1 cellular context compared by ENCODE assay signal in genomic region chr2:208363485-208363884, GRCh38.
TF ChIP-seq lines count a peak whose summit lies in the region.

No MANE protein-coding gene starts in this region.

TF ChIP-seq in K562, 482 proteins besides CTCF, POLR2A, EP300 and RAD21 (continued from another document and continues in another):
- TF ChIP-seq AFF4 (CRISPR knock-in tag; IDR thresholded peaks at IDR 0.05) (no peak), SMARCC2 (IDR thresholded peaks at IDR 0.05; ENCODE audit: low read depth) (peak; percentile 37; the same call in 1 of the 2 replicates), CBFA2T3 (IDR thresholded peaks at IDR 0.05) (0 out of 2 replicates have a peak, but pooled peaks have one; percentile 5), FOXM1 (IDR thresholded peaks at IDR 0.05; ENCODE audit: low read depth) (peak; percentile 64; the same call in 1 of the 2 replicates), FOXM1 (CRISPR knock-in tag; IDR thresholded peaks at IDR 0.05; ENCODE audit: low read depth) (no peak), RBM22 (IDR thresholded peaks at IDR 0.05; ENCODE audit: low read depth, low read length, poor library complexity, severe bottlenecking) (no peak), SLC30A9 (CRISPR knock-in tag; IDR thresholded peaks at IDR 0.05) (no peak), PRMT5 (CRISPR knock-in tag; IDR thresholded peaks at IDR 0.05) (no peak), SUPT5H (IDR thresholded peaks at IDR 0.05) (no peak), POLR2AphosphoS2 (IDR thresholded peaks at IDR 0.05; ENCODE audit: low read length) (no peak), ZNF354B (CRISPR knock-in tag; IDR thresholded peaks at IDR 0.05) (no peak), CREM (IDR thresholded peaks at IDR 0.05; ENCODE audit: low read depth) (no peak), CAMTA2 (CRISPR knock-in tag; conservative IDR thresholded peaks at IDR 0.05) (no peak), SRSF9 (IDR thresholded peaks at IDR 0.05; ENCODE audit: borderline replicate concordance, low read depth, low read length) (no peak), FOS (IDR thresholded peaks at IDR 0.05; ENCODE audit: extremely low read depth, insufficient read length) (no peak), ZNF140 (CRISPR knock-in tag; IDR thresholded peaks at IDR 0.05) (no peak), NKRF (IDR thresholded peaks at IDR 0.05; ENCODE audit: borderline replicate concordance) (no peak), SMARCA4 (IDR thresholded peaks at IDR 0.05) (peak; percentile 64; the same call in 1 of the 2 replicates), FOSL1 (tag; conservative IDR thresholded peaks at IDR 0.05) (peak; percentile 92), E4F1 (CRISPR knock-in tag; IDR thresholded peaks at IDR 0.05; ENCODE audit: borderline replicate concordance) (no peak), ZNF174 (CRISPR knock-in tag; IDR thresholded peaks at IDR 0.05) (no peak), JUN (IDR thresholded peaks at IDR 0.05; ENCODE audit: borderline replicate concordance, low read depth, low read length) (0 out of 2 replicates have a peak, but pooled peaks have one; percentile 53), JUN (CRISPR knock-in tag; IDR thresholded peaks at IDR 0.05; ENCODE audit: borderline replicate concordance) (no peak), LARP7 (IDR thresholded peaks at IDR 0.05) (no peak), JUNB (CRISPR knock-in tag; conservative IDR thresholded peaks at IDR 0.05) (0 out of 2 replicates have a peak, but pooled peaks have one; percentile 11), JUND (IDR thresholded peaks at IDR 0.05; ENCODE audit: borderline replicate concordance, low read depth, low read length) (peak; percentile 65), JUND (tag; IDR thresholded peaks at IDR 0.05; ENCODE audit: borderline replicate concordance, low read depth, low read length) (peak; percentile 72; the same call in 2 of the 3 replicates), NR3C1 (CRISPR knock-in tag; IDR thresholded peaks at IDR 0.05) (no peak), CHD2 (IDR thresholded peaks at IDR 0.05; ENCODE audit: low read depth, low read length) (no peak), ZNF639 (CRISPR knock-in tag; conservative IDR thresholded peaks at IDR 0.05 in 1 of 2, IDR thresholded peaks at IDR 0.05 in 1 of 2) (no peak), ESRRA (IDR thresholded peaks at IDR 0.05; ENCODE audit: borderline replicate concordance, low read depth) (peak; percentile 31; the same call in 1 of the 2 replicates), NCOA6 (IDR thresholded peaks at IDR 0.05) (no peak), ATF3 (IDR thresholded peaks at IDR 0.05) (peak; percentile 40; the same call in 1 of the 2 replicates), ATF3 (CRISPR knock-in tag; conservative IDR thresholded peaks at IDR 0.05) (no peak), ZMIZ1 (IDR thresholded peaks at IDR 0.05; ENCODE audit: low read depth in 2 of 2, low read length in 2 of 2) (no peak), TAF7 (tag; IDR thresholded peaks at IDR 0.05) (no peak), ZNF717 (CRISPR knock-in tag; IDR thresholded peaks at IDR 0.05) (no peak), ZNF609 (CRISPR knock-in tag; IDR thresholded peaks at IDR 0.05; ENCODE audit: borderline replicate concordance) (no peak), L3MBTL2 (IDR thresholded peaks at IDR 0.05) (0 out of 2 replicates have a peak, but pooled peaks have one; percentile 26), SIRT6 (IDR thresholded peaks at IDR 0.05; ENCODE audit: low read depth, low read length) (no peak), THRB (CRISPR knock-in tag; conservative IDR thresholded peaks at IDR 0.05) (no peak), DPF2 (IDR thresholded peaks at IDR 0.05) (peak; percentile 66)
